ENCODE assay signal across 15 cellular contexts in the genomic region with DNA sequence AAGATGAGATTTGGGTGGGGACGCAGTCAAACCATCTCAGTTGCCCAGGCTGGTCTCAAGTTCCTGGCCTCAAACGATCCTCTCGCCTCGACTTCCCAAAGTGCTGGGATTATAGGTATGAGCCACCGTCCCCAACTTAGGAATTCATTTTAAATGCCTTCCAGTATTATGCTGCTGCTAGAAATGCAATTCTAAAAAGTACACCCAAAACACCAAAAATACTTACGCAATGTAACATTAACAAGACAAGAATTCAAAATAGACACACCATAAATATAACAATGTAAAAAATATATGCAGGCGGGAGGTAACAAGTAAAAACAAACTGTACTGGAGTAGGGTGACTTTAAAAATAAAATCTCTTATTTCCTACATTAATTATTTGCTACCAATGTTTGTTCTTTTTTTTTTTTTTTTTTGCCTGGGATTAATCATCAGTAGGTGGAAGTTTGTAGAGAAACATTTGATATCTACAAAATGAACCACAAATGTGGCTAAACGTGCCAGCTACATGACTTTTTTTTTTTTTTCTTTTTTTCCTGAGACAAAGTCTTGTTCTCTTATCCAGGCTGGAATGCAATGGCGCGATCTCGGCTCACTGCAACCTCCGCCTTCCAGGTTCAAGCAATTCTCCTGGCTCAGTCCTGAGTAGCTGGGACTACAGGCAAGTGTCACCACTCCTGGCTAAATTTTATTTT. TPM values are rescaled to one million over a fixed set of nuclear protein-coding genes. Genes with fewer than 3 reads are reported as not detected.
DNase-seq lines count a peak whose midpoint lies in the region; ATAC-seq, FAIRE-seq and TF ChIP-seq lines count a peak whose summit lies in the region.
"Had no signal": no experiment of that assay in that cellular context is flagged by ENCODE, and none has a peak within 500 bp of the region (broad histone marks: within the 10 kb centered on the region; RNA-seq: fewer than 3 reads in every experiment).

No MANE protein-coding gene starts in this region.

- intact Hi-C loops in K562 (cut with micrococcal nuclease), result loop anchor here (10.0 kb wide), 1 partner anchor 105 kb away; the partner anchor contains the start of gene SUMF1

- no peaks in the 10 kb centered on the region for H3K9me3 ChIP-seq in Karpas-422 (ENCODE audit: low read length)
- H3K9me3 ChIP-seq in K562 (replicated peaks; ENCODE audit: control insufficient read depth, insufficient read depth, low read depth, low read length), result no peaks in the 10 kb centered on the region
- H3K9me3 ChIP-seq: BLaER1 treated with 17β-estradiol and CSF1 and Interleukin-3, amounts not matched to agents 10 nM and 100 nM had no signal

- H4K20me1 ChIP-seq in Karpas-422 (ENCODE audit: insufficient read depth, low read depth, low read length) (no peaks in the 10 kb centered on the region), K562 (replicated peaks; ENCODE audit: control insufficient read depth, insufficient read depth, low read length) (no peaks in the 10 kb centered on the region)
- H4K20me1 ChIP-seq: BLaER1 treated with 17β-estradiol and CSF1 and Interleukin-3, amounts not matched to agents 10 nM and 100 nM had no signal

- ATAC-seq in K562, result no peak
- no peak for ATAC-seq in activated T-cell treated with anti-CD3 and anti-CD28 coated beads, Interleukin-2, amount 50 U/mL, for 72 hours (replicated peaks in 1 of 2)
- ATAC-seq: HCT116 had no signal

- H3K27me3 ChIP-seq in Karpas-422 (ENCODE audit: low read length) (no peaks in the 10 kb centered on the region), K562 (ENCODE audit: control insufficient read depth in 2 of 2, insufficient read depth in 2 of 2, low read length in 2 of 2) (no peaks in the 10 kb centered on the region)
- H3K27me3 ChIP-seq: BLaER1 treated with 17β-estradiol and CSF1 and Interleukin-3, amounts not matched to agents 10 nM and 100 nM had no signal

- TF ChIP-seq CTCF in K562 (IDR thresholded peaks at IDR 0.05 in 2 of 3, conservative IDR thresholded peaks at IDR 0.05 in 1 of 3; ENCODE audit: insufficient read depth in 2 of 3, low read depth in 1 of 3, low read length in 3 of 3) (no peak), fibroblast of villous mesenchyme (IDR thresholded peaks at IDR 0.05; ENCODE audit: insufficient read depth, low read depth, low read length) (no peak), nephron progenitor cell (IDR thresholded peaks at IDR 0.05) (no peak)

- TF ChIP-seq EP300 in K562 (IDR thresholded peaks at IDR 0.05; ENCODE audit: low read length), result no peak

- H3K79me2 ChIP-seq in Karpas-422 (ENCODE audit: low read length) (no peaks in the 10 kb centered on the region), K562 (ENCODE audit: control insufficient read depth, insufficient read depth, low read length) (no peaks in the 10 kb centered on the region)

- no peak for TF ChIP-seq RAD21 in K562 (CRISPR knock-in tag; conservative IDR thresholded peaks at IDR 0.05 in 1 of 2, IDR thresholded peaks at IDR 0.05 in 1 of 2)

- H3K9me3 Mint-ChIP-seq in nephron progenitor cell, result peaks cover 7% of the 10 kb centered on the region
- no peaks in the 10 kb centered on the region for H3K9me3 Mint-ChIP-seq in activated T-cell treated with anti-CD3 and anti-CD28 coated beads, Interleukin-2, amount 50 U/mL, for 72 hours
- H3K9me3 Mint-ChIP-seq: CD4-positive, CD25-positive, alpha-beta regulatory T cell had no signal

- H3K4me3 ChIP-seq in Karpas-422 (ENCODE audit: low read length), result no peak overlapping the region
- no peak overlapping the region for H3K4me3 ChIP-seq in K562
- H3K4me3 ChIP-seq in fibroblast of villous mesenchyme (ENCODE audit: low read depth, low read length), result no peak overlapping the region
- H3K4me3 ChIP-seq: BLaER1 treated with 17β-estradiol and CSF1 and Interleukin-3, amounts not matched to agents 10 nM and 100 nM; GM23248 had no signal

- H3K27ac ChIP-seq in Karpas-422 (ENCODE audit: low read length), result no peak overlapping the region
- H3K27ac ChIP-seq in K562 (ENCODE audit: extremely low read depth, low read depth, low read length), result no peak overlapping the region
- H3K27ac ChIP-seq: BLaER1 treated with 17β-estradiol and CSF1 and Interleukin-3, amounts not matched to agents 10 nM and 100 nM; GM23248 had no signal

- H3K36me3 ChIP-seq in Karpas-422 (ENCODE audit: insufficient read depth, low read length) (no peaks in the 10 kb centered on the region), K562 (ENCODE audit: control insufficient read depth, insufficient read depth, low read length) (no peaks in the 10 kb centered on the region)

- POLR2A ChIA-PET in K562 (lab: Yijun Ruan, JAX), result interaction anchor here (1.1 kb wide), 1 partner anchor 134 kb away, joined by 3 read pairs; the partner anchor contains the start of gene ITPR1

- H3K4me1 ChIP-seq in Karpas-422 (ENCODE audit: low read length), result no peaks in the 10 kb centered on the region
- peaks cover 0 to 7% of the 10 kb centered on the region in 2 experiments; a peak in 3 of 5 replicates for H3K4me1 ChIP-seq in K562 (replicated peaks in 1 of 2; ENCODE audit: control insufficient read depth in 2 of 2, insufficient read depth in 2 of 2, low read length in 2 of 2)
- H3K4me1 ChIP-seq: BLaER1 treated with 17β-estradiol and CSF1 and Interleukin-3, amounts not matched to agents 10 nM and 100 nM had no signal

- in situ Hi-C loops in K562 (cut with MboI), result no loop called here

- H3K27ac Mint-ChIP-seq in nephron progenitor cell, result peak overlapping the region; percentile 79
- H3K27ac Mint-ChIP-seq in activated T-cell treated with anti-CD3 and anti-CD28 coated beads, Interleukin-2, amount 50 U/mL, for 72 hours, result no peak overlapping the region
- H3K27ac Mint-ChIP-seq: CD4-positive, CD25-positive, alpha-beta regulatory T cell had no signal

- TF ChIP-seq POLR2A in K562 (conservative IDR thresholded peaks at IDR 0.05), result no peak

- peaks cover 3% of the 10 kb centered on the region for H3K27me3 Mint-ChIP-seq in nephron progenitor cell (ENCODE audit: low read depth, poor library complexity)
- no peaks in the 10 kb centered on the region for H3K27me3 Mint-ChIP-seq in activated T-cell treated with anti-CD3 and anti-CD28 coated beads, Interleukin-2, amount 50 U/mL, for 72 hours (ENCODE audit: low read depth)
- H3K27me3 Mint-ChIP-seq: CD4-positive, CD25-positive, alpha-beta regulatory T cell had no signal

- no peak for FAIRE-seq in K562 (lab: Jason Lieb, UNC)
- FAIRE-seq: H54 had no signal

- no peak overlapping the region for H3K9ac ChIP-seq in Karpas-422 (ENCODE audit: low read length)
- H3K9ac ChIP-seq in K562 (ENCODE audit: insufficient read depth in 1 of 2, low read depth in 2 of 2, low read length in 2 of 2), result no peak overlapping the region
- H3K9ac ChIP-seq: BLaER1 treated with 17β-estradiol and CSF1 and Interleukin-3, amounts not matched to agents 10 nM and 100 nM; GM23248 had no signal

- DNase-seq in Karpas-422 (peak; percentile 21), K562 (ENCODE audit: extremely low read depth in 1 of 4, low spot score in 3 of 4) (no peak), fibroblast of villous mesenchyme (ENCODE audit: low read depth) (peak; percentile 53), nephron progenitor cell (no peak), putamen (ENCODE audit: low spot score) (no peak), glomerular visceral epithelial cell (ENCODE audit: extremely low spot score) (no peak)
- DNase-seq in activated T-cell treated with anti-CD3 and anti-CD28 coated beads, Interleukin-2, amount 50 U/mL, for 72 hours, result no peak
- DNase-seq: ACHN; CD4-positive, CD25-positive, alpha-beta regulatory T cell; DMS53; GF-D8; GM23248 had no signal

- no peak overlapping the region for H3K4me2 ChIP-seq in Karpas-422 (ENCODE audit: low read depth, low read length, poor library complexity, severe bottlenecking)
- H3K4me2 ChIP-seq in K562 (ENCODE audit: insufficient read depth, low read length), result no peak overlapping the region
- H3K4me2 ChIP-seq: BLaER1 treated with 17β-estradiol and CSF1 and Interleukin-3, amounts not matched to agents 10 nM and 100 nM had no signal

- CTCF ChIA-PET in K562 (lab: Yijun Ruan, JAX; ENCODE audit: low intra/inter-chr PET ratio), result no interaction called here

- no peaks in the 10 kb centered on the region for H3K9me1 ChIP-seq in K562 (ENCODE audit: control insufficient read depth, insufficient read depth, low read length)

- H3K36me3 Mint-ChIP-seq in nephron progenitor cell (ENCODE audit: low read depth), result peaks cover 32% of the 10 kb centered on the region
- H3K36me3 Mint-ChIP-seq in activated T-cell treated with anti-CD3 and anti-CD28 coated beads, Interleukin-2, amount 50 U/mL, for 72 hours (ENCODE audit: insufficient read depth in 2 of 2), result no peaks in the 10 kb centered on the region

- 60% methylated on average over 12 of the region's 12 CpGs for WGBS in K562 (ENCODE audit: insufficient coverage, low coverage, missing lambda C conversion rate)

- H2AFZ ChIP-seq in Karpas-422 (ENCODE audit: low read length) (no peak overlapping the region), K562 (ENCODE audit: low read depth, low read length) (no peak overlapping the region)
- H2AFZ ChIP-seq: GM23248 had no signal

- no TSS peak for BruUV-seq in K562 (replicated peaks; lab: Mats Ljungman, UMichigan)

- H3K4me1 Mint-ChIP-seq in nephron progenitor cell, result peaks cover 53% of the 10 kb centered on the region
- H3K4me1 Mint-ChIP-seq in activated T-cell treated with anti-CD3 and anti-CD28 coated beads, Interleukin-2, amount 50 U/mL, for 72 hours (ENCODE audit: low read depth), result no peaks in the 10 kb centered on the region
- H3K4me1 Mint-ChIP-seq: CD4-positive, CD25-positive, alpha-beta regulatory T cell had no signal

- no peak overlapping the region for H3K4me3 Mint-ChIP-seq in nephron progenitor cell
- no peak overlapping the region for H3K4me3 Mint-ChIP-seq in activated T-cell treated with anti-CD3 and anti-CD28 coated beads, Interleukin-2, amount 50 U/mL, for 72 hours
- H3K4me3 Mint-ChIP-seq: CD4-positive, CD25-positive, alpha-beta regulatory T cell had no signal

- no peaks in the 10 kb centered on the region for H3K9me2 ChIP-seq in Karpas-422 (replicated peaks; ENCODE audit: insufficient read depth, low read length)

RNA-seq across cellular contexts. Expression of gene SETMAR, which starts 56.8 kb away (rescaled TPM):
- total RNA-seq in Karpas-422 (2014; rRNA removed; shearing (Covaris generic); ENCODE audit: low replicate concordance), result 6.0 and 16.9 TPM in 2 replicates
- total RNA-seq in K562 (2011; cell fraction: chromatin; rRNA removed; ENCODE audit: low replicate concordance), result 23.2 and 32.3 TPM in 2 replicates
- total RNA-seq in K562 (2011; cell fraction: nucleolus; rRNA removed), result 22.8 and 27.4 TPM in 2 replicates
- total RNA-seq in K562 (2011; cell fraction: nucleoplasm; rRNA removed), result 35.6 and 42.7 TPM in 2 replicates
- total RNA-seq in K562 (2014; rRNA removed) (12.4 and 21.7 TPM in 2 replicates), K562 (2014; rRNA removed; fragmentation: Illumina TruSeq; extraction: Trizol) (22.6 and 22.9 TPM in 2 replicates), K562 (2015; rRNA removed; fragmentation: Illumina TruSeq; extraction: Trizol) (22.5 and 24.7 TPM in 2 replicates), K562 (2021) (17.4 and 18.0 TPM in 2 replicates), fibroblast of villous mesenchyme (9.1 and 11.3 TPM in 2 replicates)
- polyA plus RNA-seq in K562 (2011; rRNA removed) (16.7 and 22.9 TPM in 2 replicates), K562 (2014; fragmentation: Illumina TruSeq; extraction: Trizol) (21.5 and 25.1 TPM in 2 replicates), K562 (2014; fragmentation: Nextera tagmentation; extraction: Ambion mirVana) (10 to 100 TPM in 1 of 2 experiments, 1 to 10 TPM in 1; 5.5 to 10.2 TPM), K562 (2014; rRNA removed) (17.6 and 18.2 TPM in 2 replicates)
- 10.5 and 12.2 TPM in 2 replicates for polyA plus RNA-seq in K562 (2011; cell fraction: cytosol; rRNA removed)
- polyA plus RNA-seq in K562 (2011; cell fraction: nucleus; rRNA removed), result 17.9 and 25.1 TPM in 2 replicates
- polyA plus RNA-seq in K562 (2012), result 14.3 and 17.4 TPM in 2 replicates
- polyA minus RNA-seq in K562 (2011; rRNA and poly(A)+ RNA removed), result 33.2 and 34.4 TPM in 2 replicates
- polyA minus RNA-seq in K562 (2011; cell fraction: cytosol; rRNA and poly(A)+ RNA removed), result 5.0 and 9.4 TPM in 2 replicates
- 28.7 and 31.2 TPM in 2 replicates for polyA minus RNA-seq in K562 (2011; cell fraction: nucleus; rRNA and poly(A)+ RNA removed)
- total RNA-seq in activated T-cell treated with anti-CD3 and anti-CD28 coated beads, Interleukin-2, amount 50 U/mL, for 72 hours, result 10 to 100 TPM in 1 of 2 donors, 1 to 10 TPM in 1; 7.5 to 10.6 TPM

Comparison
In these comparisons a context has a peak if more than half of its experiments do, and no peak if none do; other contexts are left out.
1. DNase-seq: peak in Karpas-422 (single experiment) and fibroblast of villous mesenchyme (single experiment); none in K562 (0 of 4), nephron progenitor cell (single experiment), activated T-cell treated with anti-CD3 and anti-CD28 coated beads, Interleukin-2, amount 50 U/mL, for 72 hours (0 of 2), putamen (single experiment) and glomerular visceral epithelial cell (single experiment).